In the genomic region with DNA sequence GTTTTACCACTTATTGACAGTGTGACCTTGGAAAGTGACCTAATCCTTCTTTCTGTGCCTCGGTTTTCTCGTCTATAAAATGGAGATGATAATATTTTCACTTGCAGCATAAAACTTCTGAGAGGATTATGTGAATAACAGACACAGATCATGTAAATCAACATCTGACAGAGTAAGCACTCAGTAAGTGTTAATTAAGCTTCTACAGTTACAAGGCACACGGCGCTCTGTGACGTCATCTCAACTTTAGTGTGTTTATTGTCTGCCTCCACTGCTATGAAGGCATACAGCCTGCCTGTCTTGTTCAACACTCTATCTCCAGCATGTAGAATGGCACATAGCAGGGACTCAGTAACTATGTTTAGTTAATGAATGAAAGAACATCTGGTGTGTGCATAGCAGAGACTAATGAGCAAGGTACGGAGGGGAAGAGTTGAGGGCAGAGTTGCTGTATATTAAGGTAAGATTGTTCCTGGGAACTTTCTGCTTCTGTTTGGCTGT, we compare ENCODE assay signal across 1 cellular context.
A peak's percentile ranks its signal among the peaks of the same experiment; 100 is the strongest.
TF ChIP-seq lines count a peak whose summit lies in the region.

No MANE protein-coding gene starts in this region.

TF ChIP-seq in HEK293, 187 proteins besides CTCF, POLR2A, EP300 and RAD21 (continued from another document and continues in another):
- TF ChIP-seq, protein P1, sequence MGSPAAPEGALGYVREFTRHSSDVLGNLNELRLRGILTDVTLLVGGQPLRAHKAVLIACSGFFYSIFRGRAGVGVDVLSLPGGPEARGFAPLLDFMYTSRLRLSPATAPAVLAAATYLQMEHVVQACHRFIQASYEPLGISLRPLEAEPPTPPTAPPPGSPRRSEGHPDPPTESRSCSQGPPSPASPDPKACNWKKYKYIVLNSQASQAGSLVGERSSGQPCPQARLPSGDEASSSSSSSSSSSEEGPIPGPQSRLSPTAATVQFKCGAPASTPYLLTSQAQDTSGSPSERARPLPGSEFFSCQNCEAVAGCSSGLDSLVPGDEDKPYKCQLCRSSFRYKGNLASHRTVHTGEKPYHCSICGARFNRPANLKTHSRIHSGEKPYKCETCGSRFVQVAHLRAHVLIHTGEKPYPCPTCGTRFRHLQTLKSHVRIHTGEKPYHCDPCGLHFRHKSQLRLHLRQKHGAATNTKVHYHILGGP (tag by site-specific recombination; IDR thresholded peaks at IDR 0.05) = no peak
- TF ChIP-seq ZNF324 (tag by site-specific recombination; IDR thresholded peaks at IDR 0.05) = peak; percentile 84
- peak; percentile 98 for TF ChIP-seq ZNF629 (tag by site-specific recombination; IDR thresholded peaks at IDR 0.05)
- no peak for TF ChIP-seq ZNF202 (tag by site-specific recombination; IDR thresholded peaks at IDR 0.05; ENCODE audit: borderline replicate concordance)
- TF ChIP-seq ZSCAN30 (tag by site-specific recombination; IDR thresholded peaks at IDR 0.05) = peak; percentile 76
- TF ChIP-seq ZNF223 (tag by site-specific recombination; IDR thresholded peaks at IDR 0.05) = no peak
- no peak for TF ChIP-seq ZNF433 (tag by site-specific recombination; IDR thresholded peaks at IDR 0.05; ENCODE audit: low read depth)
- peak; percentile 45 for TF ChIP-seq ZNF335 (tag by site-specific recombination; conservative IDR thresholded peaks at IDR 0.05)
- no peak for TF ChIP-seq ZBTB7A (tag by site-specific recombination; IDR thresholded peaks at IDR 0.05; ENCODE audit: low read depth)
- TF ChIP-seq ZSCAN23 (tag by site-specific recombination; IDR thresholded peaks at IDR 0.05) = 0 out of 2 replicates have a peak, but pooled peaks have one; percentile 55
- no peak; the same call in 1 of the 2 replicates for TF ChIP-seq OVOL3 (tag by site-specific recombination; IDR thresholded peaks at IDR 0.05)
- TF ChIP-seq, protein P2, sequence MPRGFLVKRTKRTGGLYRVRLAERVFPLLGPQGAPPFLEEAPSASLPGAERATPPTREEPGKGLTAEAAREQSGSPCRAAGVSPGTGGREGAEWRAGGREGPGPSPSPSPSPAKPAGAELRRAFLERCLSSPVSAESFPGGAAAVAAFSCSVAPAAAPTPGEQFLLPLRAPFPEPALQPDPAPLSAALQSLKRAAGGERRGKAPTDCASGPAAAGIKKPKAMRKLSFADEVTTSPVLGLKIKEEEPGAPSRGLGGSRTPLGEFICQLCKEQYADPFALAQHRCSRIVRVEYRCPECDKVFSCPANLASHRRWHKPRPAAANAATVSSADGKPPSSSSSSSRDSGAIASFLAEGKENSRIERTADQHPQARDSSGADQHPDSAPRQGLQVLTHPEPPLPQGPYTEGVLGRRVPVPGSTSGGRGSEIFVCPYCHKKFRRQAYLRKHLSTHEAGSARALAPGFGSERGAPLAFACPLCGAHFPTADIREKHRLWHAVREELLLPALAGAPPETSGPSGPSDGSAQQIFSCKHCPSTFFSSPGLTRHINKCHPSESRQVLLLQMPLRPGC (tag by site-specific recombination; IDR thresholded peaks at IDR 0.05) = peak; percentile 90
- TF ChIP-seq, protein P3, sequence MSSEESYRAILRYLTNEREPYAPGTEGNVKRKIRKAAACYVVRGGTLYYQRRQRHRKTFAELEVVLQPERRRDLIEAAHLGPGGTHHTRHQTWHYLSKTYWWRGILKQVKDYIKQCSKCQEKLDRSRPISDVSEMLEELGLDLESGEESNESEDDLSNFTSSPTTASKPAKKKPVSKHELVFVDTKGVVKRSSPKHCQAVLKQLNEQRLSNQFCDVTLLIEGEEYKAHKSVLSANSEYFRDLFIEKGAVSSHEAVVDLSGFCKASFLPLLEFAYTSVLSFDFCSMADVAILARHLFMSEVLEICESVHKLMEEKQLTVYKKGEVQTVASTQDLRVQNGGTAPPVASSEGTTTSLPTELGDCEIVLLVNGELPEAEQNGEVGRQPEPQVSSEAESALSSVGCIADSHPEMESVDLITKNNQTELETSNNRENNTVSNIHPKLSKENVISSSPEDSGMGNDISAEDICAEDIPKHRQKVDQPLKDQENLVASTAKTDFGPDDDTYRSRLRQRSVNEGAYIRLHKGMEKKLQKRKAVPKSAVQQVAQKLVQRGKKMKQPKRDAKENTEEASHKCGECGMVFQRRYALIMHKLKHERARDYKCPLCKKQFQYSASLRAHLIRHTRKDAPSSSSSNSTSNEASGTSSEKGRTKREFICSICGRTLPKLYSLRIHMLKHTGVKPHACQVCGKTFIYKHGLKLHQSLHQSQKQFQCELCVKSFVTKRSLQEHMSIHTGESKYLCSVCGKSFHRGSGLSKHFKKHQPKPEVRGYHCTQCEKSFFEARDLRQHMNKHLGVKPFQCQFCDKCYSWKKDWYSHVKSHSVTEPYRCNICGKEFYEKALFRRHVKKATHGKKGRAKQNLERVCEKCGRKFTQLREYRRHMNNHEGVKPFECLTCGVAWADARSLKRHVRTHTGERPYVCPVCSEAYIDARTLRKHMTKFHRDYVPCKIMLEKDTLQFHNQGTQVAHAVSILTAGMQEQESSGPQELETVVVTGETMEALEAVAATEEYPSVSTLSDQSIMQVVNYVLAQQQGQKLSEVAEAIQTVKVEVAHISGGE (tag by site-specific recombination; conservative IDR thresholded peaks at IDR 0.05; ENCODE audit: low read depth) = no peak
- TF ChIP-seq PRDM1 (tag by site-specific recombination; IDR thresholded peaks at IDR 0.05) = no peak
- TF ChIP-seq KLF8 (tag by site-specific recombination; IDR thresholded peaks at IDR 0.05) = peak; percentile 76
- no peak for TF ChIP-seq ZNF624 (tag by site-specific recombination; IDR thresholded peaks at IDR 0.05)
- TF ChIP-seq ZNF366 (tag by site-specific recombination; conservative IDR thresholded peaks at IDR 0.05) = peak; percentile 93
- TF ChIP-seq, protein P4, sequence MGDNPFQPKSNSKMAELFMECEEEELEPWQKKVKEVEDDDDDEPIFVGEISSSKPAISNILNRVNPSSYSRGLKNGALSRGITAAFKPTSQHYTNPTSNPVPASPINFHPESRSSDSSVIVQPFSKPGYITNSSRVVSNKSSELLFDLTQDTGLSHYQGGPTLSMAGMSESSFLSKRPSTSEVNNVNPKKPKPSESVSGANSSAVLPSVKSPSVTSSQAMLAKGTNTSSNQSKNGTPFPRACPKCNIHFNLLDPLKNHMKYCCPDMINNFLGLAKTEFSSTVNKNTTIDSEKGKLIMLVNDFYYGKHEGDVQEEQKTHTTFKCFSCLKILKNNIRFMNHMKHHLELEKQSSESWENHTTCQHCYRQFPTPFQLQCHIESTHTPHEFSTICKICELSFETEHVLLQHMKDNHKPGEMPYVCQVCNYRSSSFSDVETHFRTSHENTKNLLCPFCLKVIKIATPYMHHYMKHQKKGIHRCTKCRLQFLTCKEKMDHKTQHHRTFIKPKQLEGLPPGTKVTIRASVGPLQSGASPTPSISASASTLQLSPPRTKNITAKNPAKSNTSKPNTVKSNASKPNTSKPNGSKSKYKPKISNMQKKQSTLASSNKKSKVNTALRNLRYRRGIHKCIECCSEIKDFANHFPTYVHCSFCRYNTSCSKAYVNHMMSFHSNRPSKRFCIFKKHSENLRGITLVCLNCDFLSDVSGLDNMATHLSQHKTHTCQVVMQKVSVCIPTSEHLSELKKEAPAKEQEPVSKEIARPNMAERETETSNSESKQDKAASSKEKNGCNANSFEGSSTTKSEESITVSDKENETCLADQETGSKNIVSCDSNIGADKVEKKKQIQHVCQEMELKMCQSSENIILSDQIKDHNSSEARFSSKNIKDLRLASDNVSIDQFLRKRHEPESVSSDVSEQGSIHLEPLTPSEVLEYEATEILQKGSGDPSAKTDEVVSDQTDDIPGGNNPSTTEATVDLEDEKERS (tag by site-specific recombination; IDR thresholded peaks at IDR 0.05) = no peak
- TF ChIP-seq, protein P5, sequence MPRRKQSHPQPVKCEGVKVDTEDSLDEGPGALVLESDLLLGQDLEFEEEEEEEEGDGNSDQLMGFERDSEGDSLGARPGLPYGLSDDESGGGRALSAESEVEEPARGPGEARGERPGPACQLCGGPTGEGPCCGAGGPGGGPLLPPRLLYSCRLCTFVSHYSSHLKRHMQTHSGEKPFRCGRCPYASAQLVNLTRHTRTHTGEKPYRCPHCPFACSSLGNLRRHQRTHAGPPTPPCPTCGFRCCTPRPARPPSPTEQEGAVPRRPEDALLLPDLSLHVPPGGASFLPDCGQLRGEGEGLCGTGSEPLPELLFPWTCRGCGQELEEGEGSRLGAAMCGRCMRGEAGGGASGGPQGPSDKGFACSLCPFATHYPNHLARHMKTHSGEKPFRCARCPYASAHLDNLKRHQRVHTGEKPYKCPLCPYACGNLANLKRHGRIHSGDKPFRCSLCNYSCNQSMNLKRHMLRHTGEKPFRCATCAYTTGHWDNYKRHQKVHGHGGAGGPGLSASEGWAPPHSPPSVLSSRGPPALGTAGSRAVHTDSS (tag by site-specific recombination; IDR thresholded peaks at IDR 0.05) = no peak
- TF ChIP-seq ZNF274 (IDR thresholded peaks at IDR 0.05; ENCODE audit: low read length) = no peak
- no peak for TF ChIP-seq ZNF274 (tag by site-specific recombination; IDR thresholded peaks at IDR 0.05; ENCODE audit: borderline replicate concordance)
- TF ChIP-seq SCRT2 (tag by site-specific recombination; IDR thresholded peaks at IDR 0.05) = peak; percentile 47; the same call in 1 of the 2 replicates
- TF ChIP-seq, protein P6, sequence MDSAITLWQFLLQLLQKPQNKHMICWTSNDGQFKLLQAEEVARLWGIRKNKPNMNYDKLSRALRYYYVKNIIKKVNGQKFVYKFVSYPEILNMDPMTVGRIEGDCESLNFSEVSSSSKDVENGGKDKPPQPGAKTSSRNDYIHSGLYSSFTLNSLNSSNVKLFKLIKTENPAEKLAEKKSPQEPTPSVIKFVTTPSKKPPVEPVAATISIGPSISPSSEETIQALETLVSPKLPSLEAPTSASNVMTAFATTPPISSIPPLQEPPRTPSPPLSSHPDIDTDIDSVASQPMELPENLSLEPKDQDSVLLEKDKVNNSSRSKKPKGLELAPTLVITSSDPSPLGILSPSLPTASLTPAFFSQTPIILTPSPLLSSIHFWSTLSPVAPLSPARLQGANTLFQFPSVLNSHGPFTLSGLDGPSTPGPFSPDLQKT (IDR thresholded peaks at IDR 0.05; ENCODE audit: borderline replicate concordance, low read depth, low read length) = no peak
- no peak for TF ChIP-seq SP3 (tag by site-specific recombination; IDR thresholded peaks at IDR 0.05)
- TF ChIP-seq, protein P7, sequence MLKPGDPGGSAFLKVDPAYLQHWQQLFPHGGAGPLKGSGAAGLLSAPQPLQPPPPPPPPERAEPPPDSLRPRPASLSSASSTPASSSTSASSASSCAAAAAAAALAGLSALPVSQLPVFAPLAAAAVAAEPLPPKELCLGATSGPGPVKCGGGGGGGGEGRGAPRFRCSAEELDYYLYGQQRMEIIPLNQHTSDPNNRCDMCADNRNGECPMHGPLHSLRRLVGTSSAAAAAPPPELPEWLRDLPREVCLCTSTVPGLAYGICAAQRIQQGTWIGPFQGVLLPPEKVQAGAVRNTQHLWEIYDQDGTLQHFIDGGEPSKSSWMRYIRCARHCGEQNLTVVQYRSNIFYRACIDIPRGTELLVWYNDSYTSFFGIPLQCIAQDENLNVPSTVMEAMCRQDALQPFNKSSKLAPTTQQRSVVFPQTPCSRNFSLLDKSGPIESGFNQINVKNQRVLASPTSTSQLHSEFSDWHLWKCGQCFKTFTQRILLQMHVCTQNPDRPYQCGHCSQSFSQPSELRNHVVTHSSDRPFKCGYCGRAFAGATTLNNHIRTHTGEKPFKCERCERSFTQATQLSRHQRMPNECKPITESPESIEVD (tag by site-specific recombination; IDR thresholded peaks at IDR 0.05) = peak; percentile 95
- peak; percentile 74; the same call in 1 of the 2 replicates for TF ChIP-seq ZNF843 (tag by site-specific recombination; IDR thresholded peaks at IDR 0.05)
- TF ChIP-seq, protein P8, sequence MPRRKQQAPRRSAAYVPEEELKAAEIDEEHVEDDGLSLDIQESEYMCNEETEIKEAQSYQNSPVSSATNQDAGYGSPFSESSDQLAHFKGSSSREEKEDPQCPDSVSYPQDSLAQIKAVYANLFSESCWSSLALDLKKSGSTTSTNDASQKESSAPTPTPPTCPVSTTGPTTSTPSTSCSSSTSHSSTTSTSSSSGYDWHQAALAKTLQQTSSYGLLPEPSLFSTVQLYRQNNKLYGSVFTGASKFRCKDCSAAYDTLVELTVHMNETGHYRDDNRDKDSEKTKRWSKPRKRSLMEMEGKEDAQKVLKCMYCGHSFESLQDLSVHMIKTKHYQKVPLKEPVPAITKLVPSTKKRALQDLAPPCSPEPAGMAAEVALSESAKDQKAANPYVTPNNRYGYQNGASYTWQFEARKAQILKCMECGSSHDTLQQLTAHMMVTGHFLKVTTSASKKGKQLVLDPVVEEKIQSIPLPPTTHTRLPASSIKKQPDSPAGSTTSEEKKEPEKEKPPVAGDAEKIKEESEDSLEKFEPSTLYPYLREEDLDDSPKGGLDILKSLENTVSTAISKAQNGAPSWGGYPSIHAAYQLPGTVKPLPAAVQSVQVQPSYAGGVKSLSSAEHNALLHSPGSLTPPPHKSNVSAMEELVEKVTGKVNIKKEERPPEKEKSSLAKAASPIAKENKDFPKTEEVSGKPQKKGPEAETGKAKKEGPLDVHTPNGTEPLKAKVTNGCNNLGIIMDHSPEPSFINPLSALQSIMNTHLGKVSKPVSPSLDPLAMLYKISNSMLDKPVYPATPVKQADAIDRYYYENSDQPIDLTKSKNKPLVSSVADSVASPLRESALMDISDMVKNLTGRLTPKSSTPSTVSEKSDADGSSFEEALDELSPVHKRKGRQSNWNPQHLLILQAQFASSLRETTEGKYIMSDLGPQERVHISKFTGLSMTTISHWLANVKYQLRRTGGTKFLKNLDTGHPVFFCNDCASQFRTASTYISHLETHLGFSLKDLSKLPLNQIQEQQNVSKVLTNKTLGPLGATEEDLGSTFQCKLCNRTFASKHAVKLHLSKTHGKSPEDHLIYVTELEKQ (tag by site-specific recombination; IDR thresholded peaks at IDR 0.05; ENCODE audit: borderline replicate concordance) = peak; percentile 79
- TF ChIP-seq, protein P9, sequence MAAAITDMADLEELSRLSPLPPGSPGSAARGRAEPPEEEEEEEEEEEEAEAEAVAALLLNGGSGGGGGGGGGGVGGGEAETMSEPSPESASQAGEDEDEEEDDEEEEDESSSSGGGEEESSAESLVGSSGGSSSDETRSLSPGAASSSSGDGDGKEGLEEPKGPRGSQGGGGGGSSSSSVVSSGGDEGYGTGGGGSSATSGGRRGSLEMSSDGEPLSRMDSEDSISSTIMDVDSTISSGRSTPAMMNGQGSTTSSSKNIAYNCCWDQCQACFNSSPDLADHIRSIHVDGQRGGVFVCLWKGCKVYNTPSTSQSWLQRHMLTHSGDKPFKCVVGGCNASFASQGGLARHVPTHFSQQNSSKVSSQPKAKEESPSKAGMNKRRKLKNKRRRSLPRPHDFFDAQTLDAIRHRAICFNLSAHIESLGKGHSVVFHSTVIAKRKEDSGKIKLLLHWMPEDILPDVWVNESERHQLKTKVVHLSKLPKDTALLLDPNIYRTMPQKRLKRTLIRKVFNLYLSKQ (tag by site-specific recombination; IDR thresholded peaks at IDR 0.05; ENCODE audit: borderline replicate concordance) = no peak
- no peak for TF ChIP-seq REPIN1 (tag by site-specific recombination; IDR thresholded peaks at IDR 0.05; ENCODE audit: low read depth)
- TF ChIP-seq, protein P10, sequence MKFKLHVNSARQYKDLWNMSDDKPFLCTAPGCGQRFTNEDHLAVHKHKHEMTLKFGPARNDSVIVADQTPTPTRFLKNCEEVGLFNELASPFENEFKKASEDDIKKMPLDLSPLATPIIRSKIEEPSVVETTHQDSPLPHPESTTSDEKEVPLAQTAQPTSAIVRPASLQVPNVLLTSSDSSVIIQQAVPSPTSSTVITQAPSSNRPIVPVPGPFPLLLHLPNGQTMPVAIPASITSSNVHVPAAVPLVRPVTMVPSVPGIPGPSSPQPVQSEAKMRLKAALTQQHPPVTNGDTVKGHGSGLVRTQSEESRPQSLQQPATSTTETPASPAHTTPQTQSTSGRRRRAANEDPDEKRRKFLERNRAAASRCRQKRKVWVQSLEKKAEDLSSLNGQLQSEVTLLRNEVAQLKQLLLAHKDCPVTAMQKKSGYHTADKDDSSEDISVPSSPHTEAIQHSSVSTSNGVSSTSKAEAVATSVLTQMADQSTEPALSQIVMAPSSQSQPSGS (tag by site-specific recombination; IDR thresholded peaks at IDR 0.05; ENCODE audit: low read depth) = peak; percentile 97
- TF ChIP-seq TCF7L2 (IDR thresholded peaks at IDR 0.05; ENCODE audit: borderline replicate concordance, low read depth, low read length) = peak; percentile 29; the same call in 1 of the 2 replicates
- no peak for TF ChIP-seq HOXA7 (CRISPR knock-in tag; IDR thresholded peaks at IDR 0.05; ENCODE audit: borderline replicate concordance)
- no peak for TF ChIP-seq GFI1B (tag by site-specific recombination; IDR thresholded peaks at IDR 0.05)
